In the genomic region with DNA sequence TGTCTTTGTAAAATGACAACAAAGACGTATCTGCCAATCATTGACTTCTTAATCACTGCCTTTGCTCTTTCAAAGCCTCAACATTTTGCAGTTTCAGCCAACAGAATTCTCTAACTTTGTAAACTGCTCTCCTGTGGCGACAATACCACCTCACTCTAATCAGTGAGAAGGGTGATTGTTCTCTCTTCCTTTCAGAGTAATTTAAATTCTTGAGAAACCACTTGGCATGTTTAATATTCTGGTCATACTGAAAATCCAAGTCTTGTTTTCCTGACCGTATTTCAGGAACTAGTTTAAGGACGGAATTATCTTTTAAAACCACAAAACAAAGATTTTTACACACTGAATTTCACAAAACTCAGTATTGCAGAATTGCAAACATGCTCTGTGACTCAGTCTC, we compare ENCODE assay signal across 1 cellular context.
TF ChIP-seq lines count a peak whose summit lies in the region.

No MANE protein-coding gene starts in this region.

TF ChIP-seq in H1, 55 proteins besides CTCF, POLR2A, EP300 and RAD21:
- TF ChIP-seq, protein P1, sequence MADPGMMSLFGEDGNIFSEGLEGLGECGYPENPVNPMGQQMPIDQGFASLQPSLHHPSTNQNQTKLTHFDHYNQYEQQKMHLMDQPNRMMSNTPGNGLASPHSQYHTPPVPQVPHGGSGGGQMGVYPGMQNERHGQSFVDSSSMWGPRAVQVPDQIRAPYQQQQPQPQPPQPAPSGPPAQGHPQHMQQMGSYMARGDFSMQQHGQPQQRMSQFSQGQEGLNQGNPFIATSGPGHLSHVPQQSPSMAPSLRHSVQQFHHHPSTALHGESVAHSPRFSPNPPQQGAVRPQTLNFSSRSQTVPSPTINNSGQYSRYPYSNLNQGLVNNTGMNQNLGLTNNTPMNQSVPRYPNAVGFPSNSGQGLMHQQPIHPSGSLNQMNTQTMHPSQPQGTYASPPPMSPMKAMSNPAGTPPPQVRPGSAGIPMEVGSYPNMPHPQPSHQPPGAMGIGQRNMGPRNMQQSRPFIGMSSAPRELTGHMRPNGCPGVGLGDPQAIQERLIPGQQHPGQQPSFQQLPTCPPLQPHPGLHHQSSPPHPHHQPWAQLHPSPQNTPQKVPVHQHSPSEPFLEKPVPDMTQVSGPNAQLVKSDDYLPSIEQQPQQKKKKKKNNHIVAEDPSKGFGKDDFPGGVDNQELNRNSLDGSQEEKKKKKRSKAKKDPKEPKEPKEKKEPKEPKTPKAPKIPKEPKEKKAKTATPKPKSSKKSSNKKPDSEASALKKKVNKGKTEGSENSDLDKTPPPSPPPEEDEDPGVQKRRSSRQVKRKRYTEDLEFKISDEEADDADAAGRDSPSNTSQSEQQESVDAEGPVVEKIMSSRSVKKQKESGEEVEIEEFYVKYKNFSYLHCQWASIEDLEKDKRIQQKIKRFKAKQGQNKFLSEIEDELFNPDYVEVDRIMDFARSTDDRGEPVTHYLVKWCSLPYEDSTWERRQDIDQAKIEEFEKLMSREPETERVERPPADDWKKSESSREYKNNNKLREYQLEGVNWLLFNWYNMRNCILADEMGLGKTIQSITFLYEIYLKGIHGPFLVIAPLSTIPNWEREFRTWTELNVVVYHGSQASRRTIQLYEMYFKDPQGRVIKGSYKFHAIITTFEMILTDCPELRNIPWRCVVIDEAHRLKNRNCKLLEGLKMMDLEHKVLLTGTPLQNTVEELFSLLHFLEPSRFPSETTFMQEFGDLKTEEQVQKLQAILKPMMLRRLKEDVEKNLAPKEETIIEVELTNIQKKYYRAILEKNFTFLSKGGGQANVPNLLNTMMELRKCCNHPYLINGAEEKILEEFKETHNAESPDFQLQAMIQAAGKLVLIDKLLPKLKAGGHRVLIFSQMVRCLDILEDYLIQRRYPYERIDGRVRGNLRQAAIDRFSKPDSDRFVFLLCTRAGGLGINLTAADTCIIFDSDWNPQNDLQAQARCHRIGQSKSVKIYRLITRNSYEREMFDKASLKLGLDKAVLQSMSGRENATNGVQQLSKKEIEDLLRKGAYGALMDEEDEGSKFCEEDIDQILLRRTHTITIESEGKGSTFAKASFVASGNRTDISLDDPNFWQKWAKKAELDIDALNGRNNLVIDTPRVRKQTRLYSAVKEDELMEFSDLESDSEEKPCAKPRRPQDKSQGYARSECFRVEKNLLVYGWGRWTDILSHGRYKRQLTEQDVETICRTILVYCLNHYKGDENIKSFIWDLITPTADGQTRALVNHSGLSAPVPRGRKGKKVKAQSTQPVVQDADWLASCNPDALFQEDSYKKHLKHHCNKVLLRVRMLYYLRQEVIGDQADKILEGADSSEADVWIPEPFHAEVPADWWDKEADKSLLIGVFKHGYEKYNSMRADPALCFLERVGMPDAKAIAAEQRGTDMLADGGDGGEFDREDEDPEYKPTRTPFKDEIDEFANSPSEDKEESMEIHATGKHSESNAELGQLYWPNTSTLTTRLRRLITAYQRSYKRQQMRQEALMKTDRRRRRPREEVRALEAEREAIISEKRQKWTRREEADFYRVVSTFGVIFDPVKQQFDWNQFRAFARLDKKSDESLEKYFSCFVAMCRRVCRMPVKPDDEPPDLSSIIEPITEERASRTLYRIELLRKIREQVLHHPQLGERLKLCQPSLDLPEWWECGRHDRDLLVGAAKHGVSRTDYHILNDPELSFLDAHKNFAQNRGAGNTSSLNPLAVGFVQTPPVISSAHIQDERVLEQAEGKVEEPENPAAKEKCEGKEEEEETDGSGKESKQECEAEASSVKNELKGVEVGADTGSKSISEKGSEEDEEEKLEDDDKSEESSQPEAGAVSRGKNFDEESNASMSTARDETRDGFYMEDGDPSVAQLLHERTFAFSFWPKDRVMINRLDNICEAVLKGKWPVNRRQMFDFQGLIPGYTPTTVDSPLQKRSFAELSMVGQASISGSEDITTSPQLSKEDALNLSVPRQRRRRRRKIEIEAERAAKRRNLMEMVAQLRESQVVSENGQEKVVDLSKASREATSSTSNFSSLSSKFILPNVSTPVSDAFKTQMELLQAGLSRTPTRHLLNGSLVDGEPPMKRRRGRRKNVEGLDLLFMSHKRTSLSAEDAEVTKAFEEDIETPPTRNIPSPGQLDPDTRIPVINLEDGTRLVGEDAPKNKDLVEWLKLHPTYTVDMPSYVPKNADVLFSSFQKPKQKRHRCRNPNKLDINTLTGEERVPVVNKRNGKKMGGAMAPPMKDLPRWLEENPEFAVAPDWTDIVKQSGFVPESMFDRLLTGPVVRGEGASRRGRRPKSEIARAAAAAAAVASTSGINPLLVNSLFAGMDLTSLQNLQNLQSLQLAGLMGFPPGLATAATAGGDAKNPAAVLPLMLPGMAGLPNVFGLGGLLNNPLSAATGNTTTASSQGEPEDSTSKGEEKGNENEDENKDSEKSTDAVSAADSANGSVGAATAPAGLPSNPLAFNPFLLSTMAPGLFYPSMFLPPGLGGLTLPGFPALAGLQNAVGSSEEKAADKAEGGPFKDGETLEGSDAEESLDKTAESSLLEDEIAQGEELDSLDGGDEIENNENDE (IDR thresholded peaks at IDR 0.05; ENCODE audit: insufficient replicate concordance, low read length), result no peak
- TF ChIP-seq CTBP2 (IDR thresholded peaks at IDR 0.05; ENCODE audit: borderline replicate concordance, insufficient read depth, insufficient read length, low read length) (no peak), EGR1 (IDR thresholded peaks at IDR 0.05; ENCODE audit: borderline replicate concordance, low read depth, low read length) (no peak), CHD2 (IDR thresholded peaks at IDR 0.05; ENCODE audit: low read length) (no peak), TBP (IDR thresholded peaks at IDR 0.05; ENCODE audit: low read depth, low read length) (no peak)
